In the genomic region with DNA sequence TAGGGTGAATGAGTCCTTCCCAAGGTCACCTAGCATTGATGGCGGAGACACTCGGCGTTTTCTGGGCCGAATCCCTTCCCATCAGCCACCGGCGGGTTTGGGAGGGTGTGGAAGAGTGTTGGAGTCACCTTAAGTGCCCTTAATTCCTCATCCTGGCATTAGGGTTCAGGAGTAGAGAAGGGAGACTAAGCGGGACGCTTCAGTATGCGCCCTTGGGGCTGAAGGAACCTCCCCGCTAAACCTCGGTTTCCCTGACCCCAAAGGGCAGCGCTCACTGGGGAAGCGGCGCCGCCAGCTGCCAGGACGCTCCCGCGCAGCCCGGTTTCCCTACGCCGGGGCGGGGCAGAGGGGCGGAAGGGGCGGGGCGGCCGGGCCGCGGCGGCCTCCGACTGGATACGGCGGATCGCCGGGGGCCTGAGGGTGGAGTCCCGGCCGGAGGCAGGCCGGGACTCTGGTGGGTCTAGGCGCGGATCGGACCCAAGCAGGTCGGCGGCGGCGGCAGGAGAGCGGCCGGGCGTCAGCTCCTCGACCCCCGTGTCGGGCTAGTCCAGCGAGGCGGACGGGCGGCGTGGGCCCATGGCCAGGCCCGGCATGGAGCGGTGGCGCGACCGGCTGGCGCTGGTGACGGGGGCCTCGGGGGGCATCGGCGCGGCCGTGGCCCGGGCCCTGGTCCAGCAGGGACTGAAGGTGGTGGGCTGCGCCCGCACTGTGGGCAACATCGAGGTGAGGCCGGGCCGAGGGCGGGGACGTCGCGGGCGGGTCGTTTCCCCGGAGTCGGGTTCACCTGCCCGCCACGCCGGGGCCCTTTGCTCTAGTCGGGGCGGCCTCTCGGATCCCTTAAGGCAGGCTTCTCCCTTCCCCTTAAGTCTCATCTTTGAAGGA, we compare ENCODE assay signal across 8 cellular contexts. TPM values are rescaled to one million over a fixed set of nuclear protein-coding genes. Genes with fewer than 3 reads are reported as not detected.
DNase-seq lines count a peak whose midpoint lies in the region; ATAC-seq and TF ChIP-seq lines count a peak whose summit lies in the region.

A gene with protein sequence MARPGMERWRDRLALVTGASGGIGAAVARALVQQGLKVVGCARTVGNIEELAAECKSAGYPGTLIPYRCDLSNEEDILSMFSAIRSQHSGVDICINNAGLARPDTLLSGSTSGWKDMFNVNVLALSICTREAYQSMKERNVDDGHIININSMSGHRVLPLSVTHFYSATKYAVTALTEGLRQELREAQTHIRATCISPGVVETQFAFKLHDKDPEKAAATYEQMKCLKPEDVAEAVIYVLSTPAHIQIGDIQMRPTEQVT (plus strand): TSS at position 446 of the 882 bp plus-strand sequence. CDS start 131 bp downstream, at position 577.

- peaks cover 31% of the 10 kb centered on the region for H3K36me3 Mint-ChIP-seq in nephron (ENCODE audit: low read depth)

- no peaks in the 10 kb centered on the region for H3K9me3 Mint-ChIP-seq in nephron

- peak within 1 kb of the TSS; percentile 45 to 84 (median 53) for H3K27ac Mint-ChIP-seq in nephron

- DNase-seq in D341Med (ENCODE audit: low spot score) (peak; percentile 99), KBM-7 (peak; percentile 63), RPMI7951 (ENCODE audit: low read depth) (peak; percentile 74), fibroblast of pulmonary artery (ENCODE audit: low read depth) (peak; percentile 58)
- DNase-seq in activated T-helper 9 cell treated with anti-CD3 and anti-CD28 coated beads, Interleukin-2, amount 50 U/mL, for 16 hours (ENCODE audit: low read depth): peak; percentile 72
- DNase-seq in stimulated activated naive CD4-positive, alpha-beta T cell (lab: John Stamatoyannopoulos, UW): peak; percentile 19 to 71 (median 55)

- peak; percentile 82 for ATAC-seq in GM21423 (IDR thresholded peaks at IDR 0.05; ENCODE audit: unreplicated experiment)

- in situ Hi-C loops in KBM-7 (cut with MboI; ENCODE audit: low pct_unique_long_range_greater_than_20kb, low sequenced_read_pairs): no loop called here

- H3K4me1 Mint-ChIP-seq in nephron: peaks cover 25% of the 10 kb centered on the region

- peak within 1 kb of the TSS; percentile 56 for H3K4me3 ChIP-seq in fibroblast of pulmonary artery (replicated peaks; ENCODE audit: low read depth, low read length)

- TF ChIP-seq CTCF in fibroblast of pulmonary artery (IDR thresholded peaks at IDR 0.05; ENCODE audit: low read length, missing control alignments) (no peak), nephron (IDR thresholded peaks at IDR 0.05; ENCODE audit: unreplicated experiment in 3 of 3) (no peak)

- H3K4me3 Mint-ChIP-seq in nephron: peak within 1 kb of the TSS; percentile 80 to 89 (median 88)

- H3K27me3 Mint-ChIP-seq in nephron (ENCODE audit: low read depth): no peaks in the 10 kb centered on the region

RNA-seq across cellular contexts. Expression of the gene that starts here (rescaled TPM):
- total RNA-seq in RPMI7951 (2014; rRNA removed; shearing (Covaris generic)): 11.2 and 12.4 TPM in 2 replicates

Comparison
In these comparisons a context has a peak if more than half of its experiments do, and no peak if none do; other contexts are left out.
1. Peak in every context shown above with its lines: DNase-seq, ATAC-seq and H3K4me3 ChIP-seq.